In genomic region chr5:95970359-95970704, GRCh38 we compare ENCODE assay signal across 32 cellular contexts.
"Had no signal": no experiment of that assay in that cellular context is flagged by ENCODE, and none has a peak within 500 bp of the region (broad histone marks: within the 10 kb centered on the region; RNA-seq: fewer than 3 reads in every experiment).

No MANE protein-coding gene starts in this region.

- H3K4me1 Mint-ChIP-seq: activated naive CD4-positive, alpha-beta T cell treated with anti-CD3 and anti-CD28 coated beads, Interleukin-2, amount 10 ng/mL, durations not matched to agents 7 days and 5 days; brain had no signal

- H3K9me3 Mint-ChIP-seq: activated CD4-positive, alpha-beta T cell treated with anti-CD3 and anti-CD28 coated beads, Interleukin-2, amount 10 ng/mL, durations not matched to agents 7 days and 5 days; activated naive CD4-positive, alpha-beta T cell treated with anti-CD3 and anti-CD28 coated beads, Interleukin-2, amount 10 ng/mL, durations not matched to agents 7 days and 5 days; activated naive CD8-positive, alpha-beta T cell treated with anti-CD3 and anti-CD28 coated beads, Interleukin-2, amount 50 U/mL, for 24 hours; activated T-helper 1 cell treated with anti-CD3 and anti-CD28 coated beads, Interleukin-12 subunit alpha, Interleukin-12 subunit beta, Interleukin-2, Interleukin-4 antibody, amounts not matched to agents 30 ng/mL and 10 ng/mL and 1 ng/mL, durations not matched to agents 14 hours and 24 hours and 36 hours; T-helper 2 cell treated with Interferon-gamma antibody and Interleukin-4, amounts not matched to agents 5 μg/mL and 100 μg/mL, for 36 hours had no signal

- H3K36me3 ChIP-seq: SJCRH30 had no signal

- H3K4me3 Mint-ChIP-seq: activated CD4-positive, alpha-beta T cell treated with anti-CD3 and anti-CD28 coated beads for 36 hours; activated CD4-positive, alpha-beta T cell treated with anti-CD3 and anti-CD28 coated beads, Interleukin-2, amount 10 ng/mL, durations not matched to agents 7 days and 5 days; activated CD8-positive, alpha-beta T cell treated with anti-CD3 and anti-CD28 coated beads, Interleukin-2, amount 10 ng/mL, durations not matched to agents 7 days and 5 days; activated naive CD4-positive, alpha-beta T cell treated with anti-CD3 and anti-CD28 coated beads, Interleukin-2, amount 10 ng/mL, durations not matched to agents 7 days and 5 days; activated naive CD8-positive, alpha-beta T cell; activated naive CD8-positive, alpha-beta T cell treated with anti-CD3 and anti-CD28 coated beads, Interleukin-2, amount 50 U/mL, for 24 hours; activated T-cell treated with anti-CD3 and anti-CD28 coated beads, Interleukin-2, amount 50 U/mL, for 4 hours; activated T-helper 1 cell treated with anti-CD3 and anti-CD28 coated beads, Interleukin-12 subunit alpha, Interleukin-12 subunit beta, Interleukin-2, Interleukin-4 antibody, amounts not matched to agents 30 ng/mL and 10 ng/mL and 1 ng/mL, durations not matched to agents 14 hours and 24 hours and 36 hours; brain; T-helper 1 cell treated with Interleukin-12 subunit alpha and Interleukin-12 subunit beta and Interleukin-4 antibody, amounts not matched to agents 30 μg/mL and 1 μg/mL, for 36 hours; T-helper 2 cell treated with Interferon-gamma antibody and Interleukin-4, amounts not matched to agents 5 μg/mL and 100 μg/mL, for 36 hours had no signal

- H3K4me3 ChIP-seq: MG63, SJCRH30, SK-N-MC had no signal

- ATAC-seq: activated CD4-positive, alpha-beta T cell treated with anti-CD3 and anti-CD28 coated beads for 36 hours; activated CD4-positive, CD25-positive, alpha-beta regulatory T cell treated with anti-CD3 and anti-CD28 coated beads, Interleukin-2, amount 50 U/mL, for 24 hours; activated CD8-positive, alpha-beta T cell treated with anti-CD3 and anti-CD28 coated beads, Interleukin-2, amount 10 ng/mL, durations not matched to agents 7 days and 5 days; activated naive CD8-positive, alpha-beta T cell treated with anti-CD3 and anti-CD28 coated beads, Interleukin-2, amount 50 U/mL, for 24 hours; activated T-cell treated with anti-CD3 and anti-CD28 coated beads, Interleukin-2, amount 50 U/mL, for 4 hours; Panc1 had no signal

- H3K27me3 Mint-ChIP-seq: activated CD4-positive, alpha-beta T cell treated with anti-CD3 and anti-CD28 coated beads, Interleukin-2, amount 10 ng/mL, durations not matched to agents 7 days and 5 days; brain had no signal

- FAIRE-seq: bronchial epithelial cell, TTC549 had no signal

- H3K27ac ChIP-seq: SJCRH30, SK-N-MC had no signal

- H3K36me3 Mint-ChIP-seq: activated naive CD4-positive, alpha-beta T cell treated with anti-CD3 and anti-CD28 coated beads, Interleukin-2, amount 10 ng/mL, durations not matched to agents 7 days and 5 days; activated naive CD8-positive, alpha-beta T cell; brain had no signal

- H3K9me3 ChIP-seq: SJCRH30 had no signal

- H3K27ac Mint-ChIP-seq: activated CD4-positive, alpha-beta T cell treated with anti-CD3 and anti-CD28 coated beads for 36 hours; activated CD4-positive, alpha-beta T cell treated with anti-CD3 and anti-CD28 coated beads, Interleukin-2, amount 10 ng/mL, durations not matched to agents 7 days and 5 days; activated CD8-positive, alpha-beta T cell treated with anti-CD3 and anti-CD28 coated beads, Interleukin-2, amount 10 ng/mL, durations not matched to agents 7 days and 5 days; activated naive CD4-positive, alpha-beta T cell treated with anti-CD3 and anti-CD28 coated beads, Interleukin-2, amount 10 ng/mL, durations not matched to agents 7 days and 5 days; activated naive CD8-positive, alpha-beta T cell treated with anti-CD3 and anti-CD28 coated beads, Interleukin-2, amount 50 U/mL, for 24 hours; activated T-helper 1 cell treated with anti-CD3 and anti-CD28 coated beads, Interleukin-12 subunit alpha, Interleukin-12 subunit beta, Interleukin-2, Interleukin-4 antibody, amounts not matched to agents 30 ng/mL and 10 ng/mL and 1 ng/mL, durations not matched to agents 14 hours and 24 hours and 36 hours; brain; T-helper 1 cell treated with Interleukin-12 subunit alpha and Interleukin-12 subunit beta and Interleukin-4 antibody, amounts not matched to agents 30 μg/mL and 1 μg/mL, for 36 hours; T-helper 2 cell treated with Interferon-gamma antibody and Interleukin-4, amounts not matched to agents 5 μg/mL and 100 μg/mL, for 36 hours had no signal

- H3K27me3 ChIP-seq: MG63, SJCRH30 had no signal

- DNase-seq: activated CD4-positive, alpha-beta T cell treated with anti-CD3 and anti-CD28 coated beads for 36 hours; activated CD4-positive, alpha-beta T cell treated with anti-CD3 and anti-CD28 coated beads, Interleukin-2, amount 10 ng/mL, durations not matched to agents 7 days and 5 days; activated CD4-positive, alpha-beta T cell treated with anti-CD3 and anti-CD28 coated beads, Interleukin-2, amount 50 U/mL, for 48 hours; activated CD8-positive, alpha-beta T cell treated with anti-CD3 and anti-CD28 coated beads, Interleukin-2, amount 10 ng/mL, durations not matched to agents 7 days and 5 days; activated naive CD4-positive, alpha-beta T cell treated with anti-CD3 and anti-CD28 coated beads, Interleukin-2, amount 10 ng/mL, durations not matched to agents 7 days and 5 days; activated naive CD8-positive, alpha-beta T cell treated with anti-CD3 and anti-CD28 coated beads, Interleukin-2, amount 50 U/mL, for 24 hours; activated T-cell treated with anti-CD3 and anti-CD28 coated beads for 4 hours; activated T-cell treated with anti-CD3 and anti-CD28 coated beads, Interleukin-2, amount 50 U/mL, for 4 hours; anterior cingulate cortex; caudate nucleus; Kasumi-1; KG1; MG63; NCI-H1048; NCI-H1105 treated with DMSO at 0.1 percent for 48 hours; NCI-H1436 treated with DMSO at 0.1 percent for 48 hours; NCI-H1694 treated with DMSO at 0.1 percent for 48 hours; NCI-H2029; NCI-H345; NCI-H524 treated with DMSO at 0.1 percent for 48 hours; SHP77; SJCRH30 had no signal
